ENCODE assay signal across 23 cellular contexts in the genomic region with DNA sequence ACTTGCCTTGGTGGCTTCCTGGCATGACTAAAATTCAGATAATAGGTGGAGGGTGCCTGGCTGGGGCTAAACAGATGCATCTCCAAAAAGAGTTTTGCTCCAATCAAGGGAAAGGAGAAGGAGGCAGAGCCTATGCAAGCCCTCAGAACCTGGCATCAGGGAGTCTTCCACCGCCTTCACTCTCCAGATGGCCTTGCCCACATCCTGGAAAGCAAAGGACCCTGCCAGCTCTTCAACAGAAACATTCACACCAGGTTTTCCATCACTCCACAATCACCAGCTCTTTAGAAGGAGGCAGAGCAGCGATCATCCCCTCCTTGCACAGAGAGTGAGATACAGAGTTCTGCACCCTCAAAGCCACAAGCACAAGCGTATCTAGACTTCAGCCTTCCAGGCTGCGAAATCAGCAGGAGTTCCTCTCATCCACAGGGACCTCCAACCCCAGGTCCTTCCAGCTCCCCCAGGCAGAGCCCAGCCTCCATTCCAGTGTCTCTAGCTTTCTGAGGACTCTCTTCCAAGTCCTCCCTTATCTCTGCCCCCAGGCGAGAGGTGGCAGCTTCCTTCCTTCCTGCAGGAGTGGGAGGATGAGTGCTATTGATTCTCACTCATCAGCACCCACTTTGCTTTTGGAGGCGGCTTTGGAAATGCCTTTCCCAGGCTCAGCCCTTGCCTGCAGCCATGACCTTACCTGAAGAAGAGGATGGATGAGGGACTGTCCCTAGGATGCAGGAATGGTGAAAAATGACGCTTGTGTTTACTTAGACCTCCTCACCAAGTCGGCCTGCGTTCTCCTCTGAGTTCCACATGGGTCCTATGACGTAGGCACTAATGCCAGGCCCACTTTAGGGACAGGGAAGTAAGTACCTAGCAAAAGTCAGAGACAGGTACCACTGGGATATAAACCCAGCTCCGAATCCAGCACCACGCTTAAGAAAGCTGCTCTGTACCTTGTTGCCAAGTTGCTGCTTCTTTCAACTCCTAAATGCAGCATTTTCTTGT.
"Had no signal": no experiment of that assay in that cellular context is flagged by ENCODE, and none has a peak within 500 bp of the region (broad histone marks: within the 10 kb centered on the region; RNA-seq: fewer than 3 reads in every experiment).

No MANE protein-coding gene starts in this region.

- DNase-seq: activated B cell treated with CpG ODN at 0.5 μM for 24 hours; activated CD4-positive, alpha-beta memory T cell treated with anti-CD3 and anti-CD28 coated beads, Interleukin-2, amount 10 ng/mL, durations not matched to agents 7 days and 5 days; activated CD4-positive, alpha-beta T cell treated with anti-CD3 and anti-CD28 coated beads for 4 hours; activated CD8-positive, alpha-beta memory T cell treated with anti-CD3 and anti-CD28 coated beads, Interleukin-2, amount 10 ng/mL, durations not matched to agents 7 days and 5 days; activated naive CD4-positive, alpha-beta T cell treated with Interleukin-2 at 50 U/mL for 16 hours; activated naive CD8-positive, alpha-beta T cell treated with anti-CD3 and anti-CD28 coated beads, Interleukin-2, amount 50 U/mL, for 24 hours; brain microvascular endothelial cell; colonic mucosa; erythroblast; foreskin melanocyte; glutamatergic neuron; left ventricle myocardium inferior; naive B cell; ovary; sigmoid colon; stimulated activated CD4-positive, alpha-beta T cell treated with anti-CD3 and anti-CD28 coated beads, Interleukin-4, amount 100 ng/mL, for 4 hours; stimulated activated naive B cell treated with anti-CD40 and anti-IgM and Interleukin-4, amounts not matched to agents 10 μg/mL and 1 μg/mL and 100 μg/mL, for 72 hours; thyroid gland had no signal

- H3K27ac ChIP-seq: brain microvascular endothelial cell, colonic mucosa, left ventricle myocardium inferior, neural progenitor cell, ovary, sigmoid colon, thyroid gland had no signal

- H3K4me3 ChIP-seq: colonic mucosa, left ventricle myocardium inferior, mucosa of descending colon, neural progenitor cell, ovary, sigmoid colon, thyroid gland had no signal

- H3K4me1 ChIP-seq: colonic mucosa, left ventricle myocardium inferior, neural progenitor cell, sigmoid colon, thyroid gland had no signal

- H3K4me3 Mint-ChIP-seq: activated B cell treated with CpG ODN at 0.5 μM for 24 hours; activated CD4-positive, alpha-beta memory T cell treated with anti-CD3 and anti-CD28 coated beads, Interleukin-2, amount 10 ng/mL, durations not matched to agents 7 days and 5 days; activated CD8-positive, alpha-beta memory T cell treated with anti-CD3 and anti-CD28 coated beads, Interleukin-2, amount 10 ng/mL, durations not matched to agents 7 days and 5 days; activated naive CD8-positive, alpha-beta T cell treated with anti-CD3 and anti-CD28 coated beads, Interleukin-2, amount 50 U/mL, for 24 hours; activated T-helper 17 cell treated with anti-CD3 and anti-CD28 coated beads, Interleukin-2, amount 50 U/mL, for 72 hours; central memory CD8-positive, alpha-beta T cell; naive B cell; neural progenitor cell; stimulated activated naive B cell treated with anti-CD40 and anti-IgM and Interleukin-4, amounts not matched to agents 10 μg/mL and 1 μg/mL and 100 μg/mL, for 72 hours had no signal

- H3K36me3 Mint-ChIP-seq: activated CD8-positive, alpha-beta memory T cell treated with anti-CD3 and anti-CD28 coated beads, Interleukin-2, amount 10 ng/mL, durations not matched to agents 7 days and 5 days; naive B cell; neural progenitor cell; stimulated activated naive B cell treated with anti-CD40 and anti-IgM and Interleukin-4, amounts not matched to agents 10 μg/mL and 1 μg/mL and 100 μg/mL, for 72 hours had no signal

- H3K27ac Mint-ChIP-seq: activated B cell treated with CpG ODN at 0.5 μM for 24 hours; activated CD4-positive, alpha-beta memory T cell treated with anti-CD3 and anti-CD28 coated beads, Interleukin-2, amount 10 ng/mL, durations not matched to agents 7 days and 5 days; activated CD8-positive, alpha-beta memory T cell treated with anti-CD3 and anti-CD28 coated beads, Interleukin-2, amount 10 ng/mL, durations not matched to agents 7 days and 5 days; activated naive CD8-positive, alpha-beta T cell treated with anti-CD3 and anti-CD28 coated beads, Interleukin-2, amount 50 U/mL, for 24 hours; activated T-helper 17 cell treated with anti-CD3 and anti-CD28 coated beads, Interleukin-2, amount 50 U/mL, for 72 hours; naive B cell; neural progenitor cell; stimulated activated naive B cell treated with anti-CD40 and anti-IgM and Interleukin-4, amounts not matched to agents 10 μg/mL and 1 μg/mL and 100 μg/mL, for 72 hours had no signal

- H3K36me3 ChIP-seq: brain microvascular endothelial cell, colonic mucosa, left ventricle myocardium inferior, neural progenitor cell, ovary, sigmoid colon, thyroid gland had no signal

- H3K9me3 ChIP-seq: colonic mucosa, left ventricle myocardium inferior, mucosa of descending colon, ovary, sigmoid colon, thyroid gland had no signal

- H3K4me2 ChIP-seq: neural progenitor cell had no signal

- H3K9me3 Mint-ChIP-seq: activated CD4-positive, alpha-beta memory T cell treated with anti-CD3 and anti-CD28 coated beads, Interleukin-2, amount 10 ng/mL, durations not matched to agents 7 days and 5 days; activated naive CD8-positive, alpha-beta T cell treated with anti-CD3 and anti-CD28 coated beads, Interleukin-2, amount 50 U/mL, for 24 hours; activated T-helper 17 cell treated with anti-CD3 and anti-CD28 coated beads, Interleukin-2, amount 50 U/mL, for 72 hours; central memory CD8-positive, alpha-beta T cell had no signal

- FAIRE-seq: TTC549 had no signal

- H3K9ac ChIP-seq: neural progenitor cell had no signal

- H3K4me1 Mint-ChIP-seq: activated B cell treated with CpG ODN at 0.5 μM for 24 hours; activated CD4-positive, alpha-beta memory T cell treated with anti-CD3 and anti-CD28 coated beads, Interleukin-2, amount 10 ng/mL, durations not matched to agents 7 days and 5 days; activated CD8-positive, alpha-beta memory T cell treated with anti-CD3 and anti-CD28 coated beads, Interleukin-2, amount 10 ng/mL, durations not matched to agents 7 days and 5 days; activated naive CD8-positive, alpha-beta T cell treated with anti-CD3 and anti-CD28 coated beads, Interleukin-2, amount 50 U/mL, for 24 hours; activated T-helper 17 cell treated with anti-CD3 and anti-CD28 coated beads, Interleukin-2, amount 50 U/mL, for 72 hours; central memory CD8-positive, alpha-beta T cell; stimulated activated naive B cell treated with anti-CD40 and anti-IgM and Interleukin-4, amounts not matched to agents 10 μg/mL and 1 μg/mL and 100 μg/mL, for 72 hours had no signal

- H2AFZ ChIP-seq: neural progenitor cell had no signal

- ATAC-seq: activated CD8-positive, alpha-beta memory T cell treated with anti-CD3 and anti-CD28 coated beads, Interleukin-2, amount 10 ng/mL, durations not matched to agents 7 days and 5 days; activated naive CD8-positive, alpha-beta T cell treated with anti-CD3 and anti-CD28 coated beads, Interleukin-2, amount 50 U/mL, for 24 hours; activated T-helper 17 cell treated with anti-CD3 and anti-CD28 coated beads, Interleukin-2, amount 50 U/mL, for 72 hours; mucosa of descending colon; stimulated activated naive B cell treated with anti-CD40 and anti-IgM and Interleukin-4, amounts not matched to agents 10 μg/mL and 1 μg/mL and 100 μg/mL, for 72 hours had no signal

- H3K27me3 ChIP-seq: brain microvascular endothelial cell, colonic mucosa, neural progenitor cell, ovary, thyroid gland had no signal
